28 cellular contexts compared by ENCODE assay signal in the genomic region with DNA sequence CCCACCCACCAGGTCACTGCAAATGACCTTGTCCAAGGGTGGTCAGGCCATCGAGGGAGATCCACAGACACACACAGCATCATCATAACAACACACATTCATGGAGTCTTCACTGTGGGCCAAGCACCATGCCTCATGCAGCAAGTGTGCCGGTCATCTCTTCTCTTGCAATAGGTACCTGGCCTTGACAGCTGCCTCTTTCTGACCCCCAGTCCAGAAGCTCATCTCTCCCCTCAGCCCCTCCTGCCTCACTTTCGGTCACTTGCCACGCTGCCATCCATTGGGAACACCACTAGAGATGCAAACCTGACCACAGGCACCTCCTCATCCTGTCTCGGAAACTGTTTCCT.
"Had no signal": no experiment of that assay in that cellular context is flagged by ENCODE, and none has a peak within 500 bp of the region (broad histone marks: within the 10 kb centered on the region; RNA-seq: fewer than 3 reads in every experiment).

No MANE protein-coding gene starts in this region.

- H3K4me1 ChIP-seq: esophagus muscularis mucosa, pancreas, psoas muscle had no signal

- H3K27ac Mint-ChIP-seq: activated CD4-positive, alpha-beta memory T cell treated with anti-CD3 and anti-CD28 coated beads, Interleukin-2, amount 10 ng/mL, durations not matched to agents 7 days and 5 days; activated CD4-positive, alpha-beta T cell treated with anti-CD3 and anti-CD28 coated beads, Interleukin-2, amount 10 ng/mL, durations not matched to agents 7 days and 5 days; activated naive CD4-positive, alpha-beta T cell treated with anti-CD3 and anti-CD28 coated beads, Interleukin-2, amount 10 ng/mL, durations not matched to agents 7 days and 5 days had no signal

- DNase-seq: activated CD4-positive, alpha-beta memory T cell treated with anti-CD3 and anti-CD28 coated beads, Interleukin-2, amount 10 ng/mL, durations not matched to agents 7 days and 5 days; activated CD4-positive, alpha-beta T cell treated with anti-CD3 and anti-CD28 coated beads, Interleukin-2, amount 10 ng/mL, durations not matched to agents 7 days and 5 days; activated gamma-delta T cell; activated naive CD4-positive, alpha-beta T cell treated with anti-CD3 and anti-CD28 coated beads, Interleukin-2, amount 10 ng/mL, durations not matched to agents 7 days and 5 days; activated T-cell treated with anti-CD3 and anti-CD28 coated beads for 4 hours; amygdala; central memory CD4-positive, alpha-beta T cell; effector CD4-positive, alpha-beta T cell; foreskin keratinocyte; heart left ventricle; left lung; lower lobe of right lung; mesendoderm; mucosa of descending colon; nucleus accumbens; psoas muscle; stimulated activated CD4-positive, alpha-beta T cell treated with anti-CD3 and anti-CD28 coated beads, Interleukin-15, amount 100 ng/mL, for 24 hours; stimulated activated CD4-positive, alpha-beta T cell treated with anti-CD3 and anti-CD28 coated beads, Interleukin-2, amount 100 ng/mL, for 24 hours; stimulated activated naive CD4-positive, alpha-beta T cell had no signal

- H3K27me3 ChIP-seq: esophagus muscularis mucosa, foreskin keratinocyte, heart left ventricle, left lung, pancreas, tibial artery had no signal

- H3K4me3 Mint-ChIP-seq: activated CD4-positive, alpha-beta memory T cell treated with anti-CD3 and anti-CD28 coated beads, Interleukin-2, amount 10 ng/mL, durations not matched to agents 7 days and 5 days; activated CD4-positive, alpha-beta T cell treated with anti-CD3 and anti-CD28 coated beads, Interleukin-2, amount 10 ng/mL, durations not matched to agents 7 days and 5 days; activated naive CD4-positive, alpha-beta T cell treated with anti-CD3 and anti-CD28 coated beads, Interleukin-2, amount 10 ng/mL, durations not matched to agents 7 days and 5 days; dendritic cell treated with granulocyte-macrophage colony-stimulating factor and Interleukin-4, amounts not matched to agents 40 ng/mL and 50 ng/mL, for 4 days; nephron had no signal

- ATAC-seq: activated CD4-positive, CD25-positive, alpha-beta regulatory T cell treated with anti-CD3 and anti-CD28 coated beads, Interleukin-2, amount 50 U/mL, for 24 hours; foreskin keratinocyte; heart left ventricle; left lung; lower lobe of right lung; mucosa of descending colon; pancreas; psoas muscle had no signal

- H3K27ac ChIP-seq: esophagus muscularis mucosa, foreskin keratinocyte, heart left ventricle, left lung, lower lobe of right lung, pancreas, psoas muscle, suprapubic skin, tibial artery, VCaP had no signal

- H3K4me2 ChIP-seq: smooth muscle cell had no signal

- H3K27me3 Mint-ChIP-seq: activated CD4-positive, alpha-beta memory T cell treated with anti-CD3 and anti-CD28 coated beads, Interleukin-2, amount 10 ng/mL, durations not matched to agents 7 days and 5 days; activated CD4-positive, alpha-beta T cell treated with anti-CD3 and anti-CD28 coated beads, Interleukin-2, amount 10 ng/mL, durations not matched to agents 7 days and 5 days; activated naive CD4-positive, alpha-beta T cell treated with anti-CD3 and anti-CD28 coated beads, Interleukin-2, amount 10 ng/mL, durations not matched to agents 7 days and 5 days had no signal

- H3K9me3 Mint-ChIP-seq: activated CD4-positive, alpha-beta memory T cell treated with anti-CD3 and anti-CD28 coated beads, Interleukin-2, amount 10 ng/mL, durations not matched to agents 7 days and 5 days; activated CD4-positive, alpha-beta T cell treated with anti-CD3 and anti-CD28 coated beads, Interleukin-2, amount 10 ng/mL, durations not matched to agents 7 days and 5 days; activated naive CD4-positive, alpha-beta T cell treated with anti-CD3 and anti-CD28 coated beads, Interleukin-2, amount 10 ng/mL, durations not matched to agents 7 days and 5 days; dendritic cell treated with granulocyte-macrophage colony-stimulating factor and Interleukin-4, amounts not matched to agents 40 ng/mL and 50 ng/mL, for 4 days; nephron had no signal

- FAIRE-seq: pancreas had no signal

- H3K36me3 Mint-ChIP-seq: activated naive CD4-positive, alpha-beta T cell treated with anti-CD3 and anti-CD28 coated beads, Interleukin-2, amount 10 ng/mL, durations not matched to agents 7 days and 5 days had no signal

- H3K9me3 ChIP-seq: esophagus muscularis mucosa, heart left ventricle, left lung, lower lobe of right lung, mucosa of descending colon, pancreas, psoas muscle, suprapubic skin, tibial artery had no signal

- H3K4me3 ChIP-seq: esophagus muscularis mucosa, heart left ventricle, left lung, lower lobe of right lung, mucosa of descending colon, pancreas, psoas muscle, smooth muscle cell, suprapubic skin, tibial artery had no signal

- H3K36me3 ChIP-seq: esophagus muscularis mucosa, heart left ventricle, left lung, lower lobe of right lung, pancreas, suprapubic skin, tibial artery had no signal
